ENCODE assay signal across 17 cellular contexts in genomic region chr5:137300411-137301240, GRCh38.
A peak's percentile ranks its signal among the peaks of the same experiment; 100 is the strongest.
DNase-seq lines count a peak whose midpoint lies in the region; ATAC-seq and TF ChIP-seq lines count a peak whose summit lies in the region.
"Had no signal": no experiment of that assay in that cellular context is flagged by ENCODE, and none has a peak within 500 bp of the region (broad histone marks: within the 10 kb centered on the region; RNA-seq: fewer than 3 reads in every experiment).

No MANE protein-coding gene starts in this region.

- no peak overlapping the region for H3K9ac ChIP-seq in fibroblast of lung (ENCODE audit: insufficient read depth, low read length)

- H3K79me2 ChIP-seq in fibroblast of lung (ENCODE audit: control insufficient read depth, insufficient read depth, low read length) (no peaks in the 10 kb centered on the region), osteoblast (ENCODE audit: insufficient read depth, low read length) (peaks cover 3% of the 10 kb centered on the region)

- H3K4me2 ChIP-seq in fibroblast of lung (ENCODE audit: extremely low read depth, insufficient read depth, low read length) (peak overlapping the region; percentile 25), osteoblast (ENCODE audit: insufficient read depth, low read length) (peak overlapping the region; percentile 58)

- TF ChIP-seq CTCF in fibroblast of lung (conservative IDR thresholded peaks at IDR 0.05 in 1 of 2, IDR thresholded peaks at IDR 0.05 in 1 of 2; ENCODE audit: low read depth in 1 of 2, low read length in 2 of 2) (no peak), osteoblast (IDR thresholded peaks at IDR 0.05; ENCODE audit: extremely low read depth, low read depth, low read length) (no peak)

- no peak overlapping the region for H3K4me3 ChIP-seq in SJSA1
- H3K4me3 ChIP-seq in fibroblast of lung (replicated peaks in 1 of 4; ENCODE audit: control extremely low read depth in 1 of 4, insufficient read depth in 1 of 4, low read depth in 3 of 4, low read length in 4 of 4): no peak overlapping the region
- peak overlapping the region; percentile 25 for H3K4me3 ChIP-seq in osteoblast (ENCODE audit: insufficient read depth, low read length)
- H3K4me3 ChIP-seq: gastrocnemius medialis, HAP-1 had no signal

- H2AFZ ChIP-seq in fibroblast of lung (ENCODE audit: low read length) (no peak overlapping the region), osteoblast (ENCODE audit: low read length) (no peak overlapping the region)

- no peaks in the 10 kb centered on the region for H3K27me3 ChIP-seq in SJSA1 (replicated peaks)
- H3K27me3 ChIP-seq in fibroblast of lung (ENCODE audit: control insufficient read depth, insufficient read depth, low read length): no peaks in the 10 kb centered on the region
- H3K27me3 ChIP-seq in osteoblast (ENCODE audit: insufficient read depth, low read length): no peaks in the 10 kb centered on the region
- H3K27me3 ChIP-seq: gastrocnemius medialis had no signal

- H4K20me1 ChIP-seq in fibroblast of lung (ENCODE audit: control insufficient read depth, extremely low read depth, insufficient read depth, low read length) (no peaks in the 10 kb centered on the region), osteoblast (ENCODE audit: insufficient read depth, low read length) (peaks cover 14% of the 10 kb centered on the region)

- H3K4me1 ChIP-seq in SJSA1 (replicated peaks) (peaks cover 12% of the 10 kb centered on the region), fibroblast of lung (ENCODE audit: control insufficient read depth, extremely low read depth, insufficient read depth, low read length) (peaks cover 6% of the 10 kb centered on the region), osteoblast (ENCODE audit: insufficient read depth, low read length) (peaks cover 19% of the 10 kb centered on the region)
- H3K4me1 ChIP-seq: HAP-1 had no signal

- DNase-seq in AG08396 (ENCODE audit: low spot score) (peak; percentile 49), SJSA1 (ENCODE audit: low read depth in 1 of 2, low spot score in 2 of 2) (peak; percentile 44 to 45), fibroblast of lung (ENCODE audit: low read depth in 2 of 2) (peak; percentile 41 to 85), osteoblast (ENCODE audit: insufficient read length, low spot score, missing footprints) (peak; percentile 66), DMS79 treated with DMSO at 0.1 percent for 48 hours (lab: John Stamatoyannopoulos, UW) (no peak)
- DNase-seq: activated CD8-positive, alpha-beta T cell treated with anti-CD3 and anti-CD28 coated beads for 36 hours; activated effector memory CD4-positive, alpha-beta T cell treated with anti-CD3 and anti-CD28 coated beads, Interleukin-2, amount 50 U/mL, for 16 hours; cerebellar nuclear complex; gastrocnemius medialis; NCI-H1105; NCI-H510A treated with DMSO at 0.1 percent for 48 hours; RPMI8226; stimulated activated CD4-positive, alpha-beta T cell treated with anti-CD3 and anti-CD28 coated beads, Interleukin-15, amount 100 ng/mL, for 24 hours had no signal

- peak overlapping the region; percentile 9 for H3K27ac ChIP-seq in SJSA1
- no peak overlapping the region for H3K27ac ChIP-seq in fibroblast of lung (ENCODE audit: insufficient read depth, low read length)
- peak overlapping the region; percentile 44 for H3K27ac ChIP-seq in osteoblast (ENCODE audit: low read depth, low read length)

- ATAC-seq in HG03521 (IDR thresholded peaks at IDR 0.05; ENCODE audit: unreplicated experiment) (no peak), GM21576 (IDR thresholded peaks at IDR 0.05; ENCODE audit: unreplicated experiment) (no peak), GM19351 (IDR thresholded peaks at IDR 0.05; ENCODE audit: unreplicated experiment) (no peak)
- ATAC-seq: activated CD8-positive, alpha-beta T cell treated with anti-CD3 and anti-CD28 coated beads for 36 hours; gastrocnemius medialis had no signal

- no peaks in the 10 kb centered on the region for H3K9me3 ChIP-seq in SJSA1 (replicated peaks)
- no peaks in the 10 kb centered on the region for H3K9me3 ChIP-seq in fibroblast of lung (ENCODE audit: control insufficient read depth, insufficient read depth, low read depth, low read length)
- no peaks in the 10 kb centered on the region for H3K9me3 ChIP-seq in osteoblast (ENCODE audit: low read depth, low read length)
- H3K9me3 ChIP-seq: gastrocnemius medialis, HAP-1 had no signal

- H3K36me3 ChIP-seq in SJSA1 (no peaks in the 10 kb centered on the region), fibroblast of lung (ENCODE audit: control insufficient read depth, insufficient read depth, low read length) (no peaks in the 10 kb centered on the region), osteoblast (ENCODE audit: insufficient read depth, low read length) (no peaks in the 10 kb centered on the region)
- H3K36me3 ChIP-seq: gastrocnemius medialis, HAP-1 had no signal
